In the genomic region with DNA sequence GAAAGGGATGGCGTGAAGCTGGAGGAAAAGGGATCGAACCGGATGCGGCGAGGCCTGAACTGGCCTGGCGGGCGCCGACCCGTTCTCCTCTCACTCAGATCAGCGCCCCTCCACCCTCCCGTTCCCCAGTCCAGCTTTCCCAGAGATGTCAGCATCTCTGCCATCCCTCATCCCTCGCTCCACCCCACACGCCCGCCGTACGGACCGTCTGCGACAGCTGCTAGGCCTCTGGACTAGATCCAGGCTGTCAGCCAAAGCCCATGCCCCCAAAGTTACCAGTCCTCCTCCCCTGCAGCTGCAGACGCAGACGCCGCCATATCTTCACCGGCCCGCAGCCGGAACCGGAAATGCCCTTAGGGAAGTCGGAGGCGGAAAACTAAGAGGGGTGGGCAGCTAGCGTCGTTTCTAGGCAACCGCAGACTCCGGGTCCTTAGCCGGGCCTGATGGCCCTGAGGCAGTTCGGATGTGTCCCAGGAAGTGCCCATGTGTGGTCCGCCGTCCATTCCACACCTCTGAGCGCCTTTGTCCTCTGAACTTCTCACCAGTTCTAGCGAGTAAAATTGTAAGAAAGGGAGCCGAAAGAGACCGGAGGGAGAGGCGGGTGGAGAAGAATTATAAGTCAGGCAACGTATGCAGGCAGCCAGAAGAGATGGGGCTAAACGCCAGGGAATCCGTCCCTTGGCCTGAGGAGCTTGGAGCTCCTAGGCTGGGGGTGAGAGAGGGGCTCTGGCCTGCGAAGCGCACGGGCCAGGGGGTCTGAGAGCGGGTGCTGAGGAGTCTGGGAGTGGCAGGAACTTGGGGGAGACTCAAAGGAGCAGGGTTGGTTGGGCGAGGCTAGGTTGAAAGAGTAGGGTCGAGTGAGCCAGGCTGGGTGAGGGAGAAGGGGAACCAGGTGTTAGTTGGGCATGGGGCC, we compare ENCODE assay signal across 8 cellular contexts. TPM values are rescaled to one million over a fixed set of nuclear protein-coding genes. Genes with fewer than 3 reads are reported as not detected.
DNase-seq lines count a peak whose midpoint lies in the region; ATAC-seq and TF ChIP-seq lines count a peak whose summit lies in the region.

A gene with protein sequence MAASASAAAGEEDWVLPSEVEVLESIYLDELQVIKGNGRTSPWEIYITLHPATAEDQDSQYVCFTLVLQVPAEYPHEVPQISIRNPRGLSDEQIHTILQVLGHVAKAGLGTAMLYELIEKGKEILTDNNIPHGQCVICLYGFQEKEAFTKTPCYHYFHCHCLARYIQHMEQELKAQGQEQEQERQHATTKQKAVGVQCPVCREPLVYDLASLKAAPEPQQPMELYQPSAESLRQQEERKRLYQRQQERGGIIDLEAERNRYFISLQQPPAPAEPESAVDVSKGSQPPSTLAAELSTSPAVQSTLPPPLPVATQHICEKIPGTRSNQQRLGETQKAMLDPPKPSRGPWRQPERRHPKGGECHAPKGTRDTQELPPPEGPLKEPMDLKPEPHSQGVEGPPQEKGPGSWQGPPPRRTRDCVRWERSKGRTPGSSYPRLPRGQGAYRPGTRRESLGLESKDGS (minus strand): TSS at position 349 of the 913 bp plus-strand sequence. CDS start 32 bp downstream, at position 317.
A gene with protein sequence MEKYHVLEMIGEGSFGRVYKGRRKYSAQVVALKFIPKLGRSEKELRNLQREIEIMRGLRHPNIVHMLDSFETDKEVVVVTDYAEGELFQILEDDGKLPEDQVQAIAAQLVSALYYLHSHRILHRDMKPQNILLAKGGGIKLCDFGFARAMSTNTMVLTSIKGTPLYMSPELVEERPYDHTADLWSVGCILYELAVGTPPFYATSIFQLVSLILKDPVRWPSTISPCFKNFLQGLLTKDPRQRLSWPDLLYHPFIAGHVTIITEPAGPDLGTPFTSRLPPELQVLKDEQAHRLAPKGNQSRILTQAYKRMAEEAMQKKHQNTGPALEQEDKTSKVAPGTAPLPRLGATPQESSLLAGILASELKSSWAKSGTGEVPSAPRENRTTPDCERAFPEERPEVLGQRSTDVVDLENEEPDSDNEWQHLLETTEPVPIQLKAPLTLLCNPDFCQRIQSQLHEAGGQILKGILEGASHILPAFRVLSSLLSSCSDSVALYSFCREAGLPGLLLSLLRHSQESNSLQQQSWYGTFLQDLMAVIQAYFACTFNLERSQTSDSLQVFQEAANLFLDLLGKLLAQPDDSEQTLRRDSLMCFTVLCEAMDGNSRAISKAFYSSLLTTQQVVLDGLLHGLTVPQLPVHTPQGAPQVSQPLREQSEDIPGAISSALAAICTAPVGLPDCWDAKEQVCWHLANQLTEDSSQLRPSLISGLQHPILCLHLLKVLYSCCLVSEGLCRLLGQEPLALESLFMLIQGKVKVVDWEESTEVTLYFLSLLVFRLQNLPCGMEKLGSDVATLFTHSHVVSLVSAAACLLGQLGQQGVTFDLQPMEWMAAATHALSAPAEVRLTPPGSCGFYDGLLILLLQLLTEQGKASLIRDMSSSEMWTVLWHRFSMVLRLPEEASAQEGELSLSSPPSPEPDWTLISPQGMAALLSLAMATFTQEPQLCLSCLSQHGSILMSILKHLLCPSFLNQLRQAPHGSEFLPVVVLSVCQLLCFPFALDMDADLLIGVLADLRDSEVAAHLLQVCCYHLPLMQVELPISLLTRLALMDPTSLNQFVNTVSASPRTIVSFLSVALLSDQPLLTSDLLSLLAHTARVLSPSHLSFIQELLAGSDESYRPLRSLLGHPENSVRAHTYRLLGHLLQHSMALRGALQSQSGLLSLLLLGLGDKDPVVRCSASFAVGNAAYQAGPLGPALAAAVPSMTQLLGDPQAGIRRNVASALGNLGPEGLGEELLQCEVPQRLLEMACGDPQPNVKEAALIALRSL (N-terminal part only) (plus strand): TSS at position 433 of the 913 bp plus-strand sequence. CDS start 744 bp downstream, outside the sequence.

- peak within 1 kb of the TSS; percentile 92 for H3K27ac Mint-ChIP-seq in T-helper 2 cell treated with Interferon-gamma antibody and Interleukin-4, amounts not matched to agents 5 μg/mL and 100 μg/mL, for 36 hours

- no peak for TF ChIP-seq CTCF in uterus (IDR thresholded peaks at IDR 0.05)

- H3K4me3 ChIP-seq in right cardiac atrium (ENCODE audit: low read length) (peak within 1 kb of the TSS; percentile 79), uterus (peak within 1 kb of the TSS; percentile 80 to 96)

- peaks cover 6% of the 10 kb centered on the region for H3K36me3 Mint-ChIP-seq in T-helper 2 cell treated with Interferon-gamma antibody and Interleukin-4, amounts not matched to agents 5 μg/mL and 100 μg/mL, for 36 hours (ENCODE audit: low read depth)

- no peaks in the 10 kb centered on the region for H3K27me3 ChIP-seq in right cardiac atrium (ENCODE audit: control insufficient read depth, insufficient read depth)
- no peaks in the 10 kb centered on the region for H3K27me3 ChIP-seq in uterus

- peak within 1 kb of the TSS; percentile 99 for H3K4me3 Mint-ChIP-seq in T-helper 2 cell treated with Interferon-gamma antibody and Interleukin-4, amounts not matched to agents 5 μg/mL and 100 μg/mL, for 36 hours

- ATAC-seq in GM18499 (IDR thresholded peaks at IDR 0.05; ENCODE audit: insufficient read depth, unreplicated experiment) (peak; percentile 89), HG02885 (IDR thresholded peaks at IDR 0.05; ENCODE audit: poor library complexity, unreplicated experiment) (peak; percentile 98), right cardiac atrium (peak; percentile 97)

- TF ChIP-seq POLR2A in uterus (IDR thresholded peaks at IDR 0.05) = peak; percentile 13 to 59

- intact Hi-C loops in right cardiac atrium (cut with DNase I) (no loop called here), uterus (cut with DNase I; ENCODE audit: low total_unique reads) (no loop called here)

- no peaks in the 10 kb centered on the region for H3K9me3 Mint-ChIP-seq in T-helper 2 cell treated with Interferon-gamma antibody and Interleukin-4, amounts not matched to agents 5 μg/mL and 100 μg/mL, for 36 hours

- no peaks in the 10 kb centered on the region for H3K4me1 ChIP-seq in right cardiac atrium (ENCODE audit: control insufficient read depth, insufficient read depth, low read length)
- peaks cover 0 to 8% of the 10 kb centered on the region in 2 donors for H3K4me1 ChIP-seq in uterus

- no peaks in the 10 kb centered on the region for H3K27me3 Mint-ChIP-seq in T-helper 2 cell treated with Interferon-gamma antibody and Interleukin-4, amounts not matched to agents 5 μg/mL and 100 μg/mL, for 36 hours (ENCODE audit: low read depth)

- WGBS in right cardiac atrium = under 1% methylated on average over 49 of the region's 49 CpGs

- peak within 1 kb of the TSS; percentile 73 for H3K27ac ChIP-seq in right cardiac atrium (ENCODE audit: low read length)
- peak within 1 kb of the TSS; percentile 60 to 84 for H3K27ac ChIP-seq in uterus

- H3K4me1 Mint-ChIP-seq in T-helper 2 cell treated with Interferon-gamma antibody and Interleukin-4, amounts not matched to agents 5 μg/mL and 100 μg/mL, for 36 hours (ENCODE audit: low read depth) = peaks cover 20% of the 10 kb centered on the region

- no peaks in the 10 kb centered on the region for H3K36me3 ChIP-seq in uterus

- H3K9me3 ChIP-seq in right cardiac atrium (ENCODE audit: control insufficient read depth, low read length) (no peaks in the 10 kb centered on the region), uterus (no peaks in the 10 kb centered on the region)

- peak; percentile 2 for DNase-seq in NCI-H187 treated with DMSO at 0.1 percent for 48 hours (lab: John Stamatoyannopoulos, UW)
- DNase-seq in T-helper 2 cell treated with Interferon-gamma antibody and Interleukin-4, amounts not matched to agents 5 μg/mL and 100 μg/mL, for 36 hours (ENCODE audit: low spot score) = peak; percentile 79
- peak; percentile 42 to 95 (median 84) for DNase-seq in anterior cingulate cortex (lab: John Stamatoyannopoulos, UW)
- peak; percentile 88 to 93 (median 92) for DNase-seq in right cardiac atrium
- DNase-seq in putamen (ENCODE audit: low spot score) = peak; percentile 91
- peak; percentile 82 to 85 for DNase-seq in uterus

RNA-seq across cellular contexts. Expression of the first gene that starts in this region (rescaled TPM):
- total RNA-seq in right cardiac atrium (10 to 100 TPM; 16.6 to 20.8 (median 17.7) TPM), uterus (10 to 100 TPM in 2 of 4 donors, 1 to 10 TPM in 2; 5.6 to 33.8 (median 11.5) TPM)
- polyA plus RNA-seq in right cardiac atrium = 14.7 TPM

RNA-seq across cellular contexts. Expression of the second gene that starts in this region (rescaled TPM):
- 10 to 100 TPM in 2 of 4 donors, 1 to 10 TPM in 2; 8.3 to 11.2 (median 10.0) TPM for total RNA-seq in right cardiac atrium
- polyA plus RNA-seq in right cardiac atrium = 8.8 TPM
- 10 to 100 TPM in 3 of 4 donors, 1 to 10 TPM in 1; 7.4 to 52.1 (median 45.5) TPM for total RNA-seq in uterus

Comparison
In these comparisons a context has a peak if more than half of its experiments do, and no peak if none do; other contexts are left out.
1. Peak in every context shown above with its lines: DNase-seq, ATAC-seq, H3K4me3 ChIP-seq and H3K27ac ChIP-seq.
2. DNase-seq: peak in every context shown above with its lines; median percentile 92 in right cardiac atrium; 91 in putamen; 84 in anterior cingulate cortex; 84 in uterus; 79 in T-helper 2 cell treated with Interferon-gamma antibody and Interleukin-4, amounts not matched to agents 5 μg/mL and 100 μg/mL, for 36 hours; 2 in NCI-H187 treated with DMSO at 0.1 percent for 48 hours.